1 cellular context compared by ENCODE assay signal in the genomic region with DNA sequence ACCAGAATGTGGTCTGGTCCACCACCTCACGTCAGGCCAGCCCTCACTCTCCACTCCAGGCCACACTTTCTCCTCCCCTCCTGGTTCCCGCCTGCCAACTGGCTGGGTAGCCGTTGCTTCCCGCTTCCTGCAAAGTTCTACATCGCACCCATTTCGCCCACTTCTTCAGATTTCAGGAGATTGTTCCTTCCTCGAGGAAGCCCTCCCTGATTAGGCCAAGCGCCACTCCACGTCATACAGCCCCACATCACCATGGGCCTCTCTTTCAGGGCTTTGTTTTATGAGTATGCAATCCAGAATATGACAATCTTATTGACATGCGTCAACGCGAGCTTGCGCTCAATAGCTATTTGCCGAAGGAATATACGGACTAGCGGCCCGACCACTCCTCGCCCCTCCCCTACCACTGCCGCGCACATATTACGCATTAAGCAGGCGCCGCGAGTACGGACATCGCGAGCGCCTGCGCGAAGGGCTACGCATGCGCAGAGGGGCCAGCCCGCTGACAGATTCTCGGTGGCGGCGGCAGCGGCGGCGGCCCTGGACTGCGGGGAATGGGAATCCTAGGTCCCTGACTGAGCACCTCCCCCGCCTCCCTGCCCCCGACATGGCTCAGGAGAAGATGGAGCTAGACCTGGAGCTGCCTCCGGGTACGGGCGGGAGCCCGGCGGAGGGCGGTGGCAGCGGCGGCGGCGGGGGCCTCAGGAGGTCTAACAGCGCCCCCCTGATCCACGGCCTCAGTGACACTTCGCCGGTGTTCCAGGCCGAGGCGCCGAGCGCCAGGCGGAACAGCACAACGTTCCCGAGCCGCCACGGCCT.
TF ChIP-seq lines count a peak whose summit lies in the region.

No MANE protein-coding gene starts in this region.

TF ChIP-seq in K562, 482 proteins besides CTCF, POLR2A, EP300 and RAD21 (continued from another document and continues in another):
- TF ChIP-seq FOXP4 (CRISPR knock-in tag; IDR thresholded peaks at IDR 0.05; ENCODE audit: borderline replicate concordance) (0 out of 2 replicates have a peak, but pooled peaks have one; percentile 21), HES1 (IDR thresholded peaks at IDR 0.05; ENCODE audit: low read depth) (no peak), NR2C2 (CRISPR knock-in tag; IDR thresholded peaks at IDR 0.05) (no peak), NR2C2 (tag; IDR thresholded peaks at IDR 0.05) (peak; percentile 6; the same call in 1 of the 2 replicates), ERF (CRISPR knock-in tag; IDR thresholded peaks at IDR 0.05) (peak; percentile 25; the same call in 1 of the 2 replicates), THAP7 (CRISPR knock-in tag; IDR thresholded peaks at IDR 0.05) (no peak), LEF1 (IDR thresholded peaks at IDR 0.05) (0 out of 2 replicates have a peak, but pooled peaks have one; percentile 20), SREBF1 (IDR thresholded peaks at IDR 0.05; ENCODE audit: borderline replicate concordance, low read depth, low read length) (no peak), FOXK1 (CRISPR knock-in tag; IDR thresholded peaks at IDR 0.05; ENCODE audit: borderline replicate concordance) (0 out of 2 replicates have a peak, but pooled peaks have one; percentile 48), MLLT1 (IDR thresholded peaks at IDR 0.05) (no peak; a peak in 1 of 4 replicates), XRCC4 (IDR thresholded peaks at IDR 0.05; ENCODE audit: extremely low read depth, insufficient read depth, insufficient read length) (no peak), MCM2 (IDR thresholded peaks at IDR 0.05; ENCODE audit: low read depth) (no peak), ZNF140 (CRISPR knock-in tag; IDR thresholded peaks at IDR 0.05) (no peak), KHSRP (IDR thresholded peaks at IDR 0.05) (peak; percentile 48; the same call in 1 of the 2 replicates), MYBL2 (IDR thresholded peaks at IDR 0.05; ENCODE audit: low read depth) (no peak), MYBL2 (CRISPR knock-in tag; IDR thresholded peaks at IDR 0.05; ENCODE audit: borderline replicate concordance) (no peak), TBP (optimal IDR thresholded peaks at IDR 0.05; ENCODE audit: low read depth, low read length) (peak; percentile 33), SRSF3 (IDR thresholded peaks at IDR 0.05; ENCODE audit: insufficient read depth, low read length) (no peak), ZNF561 (CRISPR knock-in tag; conservative IDR thresholded peaks at IDR 0.05) (no peak), ZBTB7A (IDR thresholded peaks at IDR 0.05; ENCODE audit: borderline replicate concordance, control insufficient read depth, low read depth, low read length) (peak; percentile 76; the same call in 1 of the 2 replicates), TAF9B (IDR thresholded peaks at IDR 0.05; ENCODE audit: partially characterized antibody) (peak; percentile 57), SIX5 (IDR thresholded peaks at IDR 0.05; ENCODE audit: borderline replicate concordance in 1 of 2, insufficient read depth in 1 of 2, low read depth in 1 of 2, low read length in 2 of 2) (no peak), ZNF431 (CRISPR knock-in tag; IDR thresholded peaks at IDR 0.05) (no peak; the same call in 1 of the 2 replicates), ATF7 (IDR thresholded peaks at IDR 0.05) (peak; percentile 65; the same call in 1 of the 2 replicates), TEAD1 (CRISPR knock-in tag; IDR thresholded peaks at IDR 0.05) (no peak), MEIS2 (IDR thresholded peaks at IDR 0.05; ENCODE audit: partially characterized antibody) (peak; percentile 98), MAFF (IDR thresholded peaks at IDR 0.05; ENCODE audit: low read length) (no peak), PATZ1 (CRISPR knock-in tag; IDR thresholded peaks at IDR 0.05; ENCODE audit: borderline replicate concordance) (no peak), KAT8 (IDR thresholded peaks at IDR 0.05; ENCODE audit: low read depth) (no peak), ELF4 (CRISPR knock-in tag; IDR thresholded peaks at IDR 0.05) (no peak), RHOXF2B (CRISPR knock-in tag; conservative IDR thresholded peaks at IDR 0.05) (no peak), NCOA4 (IDR thresholded peaks at IDR 0.05; ENCODE audit: partially characterized antibody) (no peak), POLR2AphosphoS5 (IDR thresholded peaks at IDR 0.05; ENCODE audit: control insufficient read depth, insufficient read depth, low read depth, low read length) (peak; percentile 59; the same call in 1 of the 2 replicates), ZNF124 (CRISPR knock-in tag; IDR thresholded peaks at IDR 0.05) (no peak), GABPA (tag; conservative IDR thresholded peaks at IDR 0.05; ENCODE audit: low read depth) (no peak), CHD1 (IDR thresholded peaks at IDR 0.05; ENCODE audit: low read length) (no peak), ZNF764 (CRISPR knock-in tag; IDR thresholded peaks at IDR 0.05; ENCODE audit: low read depth) (no peak), CBX5 (IDR thresholded peaks at IDR 0.05; ENCODE audit: borderline replicate concordance, low read depth) (no peak), ZNF184 (CRISPR knock-in tag; IDR thresholded peaks at IDR 0.05) (no peak)
- TF ChIP-seq, protein P1, sequence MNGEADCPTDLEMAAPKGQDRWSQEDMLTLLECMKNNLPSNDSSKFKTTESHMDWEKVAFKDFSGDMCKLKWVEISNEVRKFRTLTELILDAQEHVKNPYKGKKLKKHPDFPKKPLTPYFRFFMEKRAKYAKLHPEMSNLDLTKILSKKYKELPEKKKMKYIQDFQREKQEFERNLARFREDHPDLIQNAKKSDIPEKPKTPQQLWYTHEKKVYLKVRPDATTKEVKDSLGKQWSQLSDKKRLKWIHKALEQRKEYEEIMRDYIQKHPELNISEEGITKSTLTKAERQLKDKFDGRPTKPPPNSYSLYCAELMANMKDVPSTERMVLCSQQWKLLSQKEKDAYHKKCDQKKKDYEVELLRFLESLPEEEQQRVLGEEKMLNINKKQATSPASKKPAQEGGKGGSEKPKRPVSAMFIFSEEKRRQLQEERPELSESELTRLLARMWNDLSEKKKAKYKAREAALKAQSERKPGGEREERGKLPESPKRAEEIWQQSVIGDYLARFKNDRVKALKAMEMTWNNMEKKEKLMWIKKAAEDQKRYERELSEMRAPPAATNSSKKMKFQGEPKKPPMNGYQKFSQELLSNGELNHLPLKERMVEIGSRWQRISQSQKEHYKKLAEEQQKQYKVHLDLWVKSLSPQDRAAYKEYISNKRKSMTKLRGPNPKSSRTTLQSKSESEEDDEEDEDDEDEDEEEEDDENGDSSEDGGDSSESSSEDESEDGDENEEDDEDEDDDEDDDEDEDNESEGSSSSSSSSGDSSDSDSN (IDR thresholded peaks at IDR 0.05; ENCODE audit: borderline replicate concordance in 1 of 2, low read depth in 2 of 2, low read length in 2 of 2) = peak in 1 of 2 experiments; percentile 68; a peak in 1 of 4 replicates
- TF ChIP-seq, protein P2, sequence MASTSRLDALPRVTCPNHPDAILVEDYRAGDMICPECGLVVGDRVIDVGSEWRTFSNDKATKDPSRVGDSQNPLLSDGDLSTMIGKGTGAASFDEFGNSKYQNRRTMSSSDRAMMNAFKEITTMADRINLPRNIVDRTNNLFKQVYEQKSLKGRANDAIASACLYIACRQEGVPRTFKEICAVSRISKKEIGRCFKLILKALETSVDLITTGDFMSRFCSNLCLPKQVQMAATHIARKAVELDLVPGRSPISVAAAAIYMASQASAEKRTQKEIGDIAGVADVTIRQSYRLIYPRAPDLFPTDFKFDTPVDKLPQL (IDR thresholded peaks at IDR 0.05; ENCODE audit: extremely low read depth, insufficient read length) = no peak
- TF ChIP-seq, protein P3, sequence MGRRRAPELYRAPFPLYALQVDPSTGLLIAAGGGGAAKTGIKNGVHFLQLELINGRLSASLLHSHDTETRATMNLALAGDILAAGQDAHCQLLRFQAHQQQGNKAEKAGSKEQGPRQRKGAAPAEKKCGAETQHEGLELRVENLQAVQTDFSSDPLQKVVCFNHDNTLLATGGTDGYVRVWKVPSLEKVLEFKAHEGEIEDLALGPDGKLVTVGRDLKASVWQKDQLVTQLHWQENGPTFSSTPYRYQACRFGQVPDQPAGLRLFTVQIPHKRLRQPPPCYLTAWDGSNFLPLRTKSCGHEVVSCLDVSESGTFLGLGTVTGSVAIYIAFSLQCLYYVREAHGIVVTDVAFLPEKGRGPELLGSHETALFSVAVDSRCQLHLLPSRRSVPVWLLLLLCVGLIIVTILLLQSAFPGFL (CRISPR knock-in tag; IDR thresholded peaks at IDR 0.05) = no peak
- TF ChIP-seq, protein P4, sequence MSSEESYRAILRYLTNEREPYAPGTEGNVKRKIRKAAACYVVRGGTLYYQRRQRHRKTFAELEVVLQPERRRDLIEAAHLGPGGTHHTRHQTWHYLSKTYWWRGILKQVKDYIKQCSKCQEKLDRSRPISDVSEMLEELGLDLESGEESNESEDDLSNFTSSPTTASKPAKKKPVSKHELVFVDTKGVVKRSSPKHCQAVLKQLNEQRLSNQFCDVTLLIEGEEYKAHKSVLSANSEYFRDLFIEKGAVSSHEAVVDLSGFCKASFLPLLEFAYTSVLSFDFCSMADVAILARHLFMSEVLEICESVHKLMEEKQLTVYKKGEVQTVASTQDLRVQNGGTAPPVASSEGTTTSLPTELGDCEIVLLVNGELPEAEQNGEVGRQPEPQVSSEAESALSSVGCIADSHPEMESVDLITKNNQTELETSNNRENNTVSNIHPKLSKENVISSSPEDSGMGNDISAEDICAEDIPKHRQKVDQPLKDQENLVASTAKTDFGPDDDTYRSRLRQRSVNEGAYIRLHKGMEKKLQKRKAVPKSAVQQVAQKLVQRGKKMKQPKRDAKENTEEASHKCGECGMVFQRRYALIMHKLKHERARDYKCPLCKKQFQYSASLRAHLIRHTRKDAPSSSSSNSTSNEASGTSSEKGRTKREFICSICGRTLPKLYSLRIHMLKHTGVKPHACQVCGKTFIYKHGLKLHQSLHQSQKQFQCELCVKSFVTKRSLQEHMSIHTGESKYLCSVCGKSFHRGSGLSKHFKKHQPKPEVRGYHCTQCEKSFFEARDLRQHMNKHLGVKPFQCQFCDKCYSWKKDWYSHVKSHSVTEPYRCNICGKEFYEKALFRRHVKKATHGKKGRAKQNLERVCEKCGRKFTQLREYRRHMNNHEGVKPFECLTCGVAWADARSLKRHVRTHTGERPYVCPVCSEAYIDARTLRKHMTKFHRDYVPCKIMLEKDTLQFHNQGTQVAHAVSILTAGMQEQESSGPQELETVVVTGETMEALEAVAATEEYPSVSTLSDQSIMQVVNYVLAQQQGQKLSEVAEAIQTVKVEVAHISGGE (CRISPR knock-in tag; IDR thresholded peaks at IDR 0.05) = no peak
